ENCODE assay signal across 8 cellular contexts in the genomic region with DNA sequence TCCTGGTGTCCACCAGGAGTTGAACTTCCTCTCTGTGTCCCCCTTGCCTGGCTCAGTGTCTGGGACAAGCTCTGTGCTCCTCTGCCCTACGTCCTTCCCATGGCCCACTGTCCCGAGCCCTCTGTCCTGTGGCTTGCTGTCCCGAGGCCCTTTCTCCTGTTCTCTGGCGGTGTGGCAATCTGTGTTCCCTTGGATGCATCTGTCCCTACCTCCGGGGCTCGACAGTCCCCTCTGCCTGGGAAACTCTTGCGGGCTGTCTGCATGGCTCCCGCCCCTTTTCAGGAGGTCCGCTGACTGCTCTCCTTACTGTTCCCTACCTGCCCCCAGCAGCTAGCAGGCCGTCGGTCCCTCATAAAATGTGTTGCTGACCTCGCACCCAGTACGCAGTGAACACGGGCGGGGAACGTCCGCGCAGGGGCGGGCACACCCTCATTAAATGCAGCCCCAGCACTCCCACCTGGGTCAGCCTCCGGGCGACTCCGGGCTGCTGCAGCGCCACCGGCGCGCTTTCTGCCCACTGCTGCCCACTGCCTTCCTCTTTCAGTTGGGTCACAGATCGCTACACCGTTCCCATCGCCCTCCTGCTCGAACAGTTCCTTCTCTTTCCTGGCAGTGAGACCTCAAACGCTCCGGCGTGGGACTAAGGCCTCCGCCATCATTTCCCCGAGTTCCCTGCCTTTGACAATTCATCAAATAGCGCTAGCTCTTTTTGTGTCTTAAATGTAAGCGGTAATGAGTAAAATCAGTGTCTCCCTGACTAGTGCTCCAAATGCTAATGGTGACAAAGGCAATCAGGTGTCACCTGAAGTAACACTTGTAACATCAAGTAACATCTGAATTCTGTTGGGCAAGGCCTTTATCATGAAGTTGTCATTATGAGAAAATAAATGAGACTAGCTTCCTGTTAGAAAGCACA.
DNase-seq lines count a peak whose midpoint lies in the region; ATAC-seq, FAIRE-seq and TF ChIP-seq lines count a peak whose summit lies in the region.
"Had no signal": no experiment of that assay in that cellular context is flagged by ENCODE, and none has a peak within 500 bp of the region (broad histone marks: within the 10 kb centered on the region; RNA-seq: fewer than 3 reads in every experiment).

No MANE protein-coding gene starts in this region.

- intact Hi-C loops in right cardiac atrium (cut with DNase I): no loop called here

- FAIRE-seq in small intestine (lab: Jason Lieb, UNC): no peak

- peaks cover 3 to 8% (median 4%) of the 10 kb centered on the region in 3 donors for H3K9me3 Mint-ChIP-seq in T-cell

- H3K27ac ChIP-seq in right cardiac atrium (ENCODE audit: low read length): no peak overlapping the region
- no peak overlapping the region for H3K27ac ChIP-seq in small intestine (ENCODE audit: low read depth in 1 of 2, low read length in 1 of 2)
- H3K27ac ChIP-seq: SJSA1 had no signal

- H3K4me3 ChIP-seq in right cardiac atrium (ENCODE audit: low read length) (no peak overlapping the region), small intestine (ENCODE audit: low read depth in 1 of 2, low read length in 2 of 2) (peak overlapping the region in 1 of 2 donors; percentile 44)
- H3K4me3 ChIP-seq: SJSA1 had no signal

- peak overlapping the region; percentile 66 to 81 (median 68) for H3K4me3 Mint-ChIP-seq in T-cell

- no peaks in the 10 kb centered on the region for H3K27me3 ChIP-seq in right cardiac atrium (ENCODE audit: control insufficient read depth, insufficient read depth)
- H3K27me3 ChIP-seq in small intestine (ENCODE audit: control insufficient read depth in 2 of 2, insufficient read depth in 2 of 2, low read length in 2 of 2): no peaks in the 10 kb centered on the region
- H3K27me3 ChIP-seq: SJSA1 had no signal

- POLR2A ChIA-PET in T-cell (lab: Charles Lee): interaction anchor here (0.5 to 1.3 kb wide), 5 partner anchors 11 to 1186 kb away, joined by 3 to 9 read pairs (median 3); no protein-coding TSS in a partner anchor

- peak; percentile 32 to 62 (median 40) for ATAC-seq in T-cell (replicated peaks in 1 of 4)
- ATAC-seq in right cardiac atrium: peak; percentile 63 to 66
- no peak for ATAC-seq in GM21390 (IDR thresholded peaks at IDR 0.05; ENCODE audit: unreplicated experiment)
- ATAC-seq in GM19463 (IDR thresholded peaks at IDR 0.05; ENCODE audit: unreplicated experiment): no peak

- H3K4me1 ChIP-seq in right cardiac atrium (ENCODE audit: control insufficient read depth, insufficient read depth, low read length) (no peaks in the 10 kb centered on the region), small intestine (ENCODE audit: control insufficient read depth in 2 of 2, insufficient read depth in 1 of 2, low read depth in 1 of 2, low read length in 1 of 2) (no peaks in the 10 kb centered on the region)
- H3K4me1 ChIP-seq: SJSA1 had no signal

- DNase-seq in GM13977 (ENCODE audit: low spot score) (peak; percentile 28), T-cell (peak in 1 of 34 experiments; percentile 6), right cardiac atrium (no peak), small intestine (peak; percentile 19), amniotic stem cell (lab: John Stamatoyannopoulos, UW) (no peak)

- no peaks in the 10 kb centered on the region for H3K36me3 ChIP-seq in small intestine (ENCODE audit: control insufficient read depth in 2 of 2, insufficient read depth in 2 of 2, low read length in 2 of 2)
- H3K36me3 ChIP-seq: SJSA1 had no signal

- in situ Hi-C loops in GM13977 (cut with MboI; ENCODE audit: low pct_unique_long_range_greater_than_20kb, low sequenced_read_pairs, unreplicated experiment): no loop called here

- CTCF ChIA-PET in T-cell (lab: Charles Lee): interaction anchor here (0.6 kb wide), 2 partner anchors 571 to 1129 kb away, joined by 3 read pairs; no protein-coding TSS in a partner anchor

- peaks cover 12 to 19% (median 13%) of the 10 kb centered on the region in 3 donors for H3K4me1 Mint-ChIP-seq in T-cell

- H3K36me3 Mint-ChIP-seq in T-cell: peaks cover 3% of the 10 kb centered on the region

- WGBS in right cardiac atrium: 32% methylated on average over 37 of the region's 37 CpGs
- 20 to 31% (median 29%) methylated on average over 34 to 37 of the region's 37 CpGs for WGBS in small intestine, 3 donors

- no peak for TF ChIP-seq CTCF in GM13977 (IDR thresholded peaks at IDR 0.05; ENCODE audit: extremely low read depth, insufficient read depth, missing control alignments)

- H3K27ac Mint-ChIP-seq in T-cell: no peak overlapping the region

- peaks cover 4% of the 10 kb centered on the region in 2 donors for H3K27me3 Mint-ChIP-seq in T-cell

- H3K9me3 ChIP-seq in right cardiac atrium (ENCODE audit: control insufficient read depth, low read length) (no peaks in the 10 kb centered on the region), small intestine (ENCODE audit: control insufficient read depth, low read depth) (no peaks in the 10 kb centered on the region)
- H3K9me3 ChIP-seq: SJSA1 had no signal

Comparison
In these comparisons a context has a peak if more than half of its experiments do, and no peak if none do; other contexts are left out.
1. DNase-seq: peak in GM13977 (single experiment) and small intestine (single experiment); none in right cardiac atrium (0 of 3) and amniotic stem cell (single experiment).
2. ATAC-seq: peak in T-cell (4 of 4) and right cardiac atrium (2 of 2); none in GM21390 (single experiment) and GM19463 (single experiment).